Comparison of ENCODE assay signal across 8 cellular contexts in the genomic region with DNA sequence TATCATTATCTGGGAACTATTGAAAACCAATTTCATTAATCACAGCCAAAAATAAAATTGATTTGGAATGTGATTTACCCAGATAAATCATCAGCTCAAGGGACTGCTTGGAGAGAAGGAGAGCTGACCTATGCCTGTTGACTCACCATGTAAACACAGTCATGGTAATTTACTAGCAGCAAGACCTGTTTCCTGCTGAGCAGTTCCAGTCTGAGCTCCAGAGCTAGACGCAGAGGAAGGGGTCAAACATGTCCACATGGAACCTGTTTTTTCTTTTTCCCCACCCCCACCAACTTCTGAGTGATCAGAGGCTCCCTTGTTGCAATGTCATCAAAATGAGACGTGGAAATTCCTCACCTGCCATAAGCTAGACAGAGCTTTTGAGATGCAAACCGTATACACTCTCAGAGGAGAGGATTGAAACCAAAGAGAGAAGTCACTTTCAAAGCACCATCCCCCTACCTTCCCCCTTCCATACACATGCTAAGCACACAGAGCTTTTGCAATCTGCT. TPM values are rescaled to one million over a fixed set of nuclear protein-coding genes. Genes with fewer than 3 reads are reported as not detected.
DNase-seq lines count a peak whose midpoint lies in the region; ATAC-seq and TF ChIP-seq lines count a peak whose summit lies in the region.

No MANE protein-coding gene starts in this region.

- H3K36me3 Mint-ChIP-seq in Calu3 (ENCODE audit: insufficient read depth, unreplicated experiment), result no peaks in the 10 kb centered on the region
- H3K36me3 Mint-ChIP-seq in glutamatergic neuron (ENCODE audit: unreplicated experiment), result no peaks in the 10 kb centered on the region

- no peaks in the 10 kb centered on the region for H3K9me3 ChIP-seq in esophagus muscularis mucosa

- ATAC-seq in SK-N-SH treated with all-trans-retinoic acid at 6 μM for 48 hours (peak; percentile 65), HG02571 (IDR thresholded peaks at IDR 0.05; ENCODE audit: unreplicated experiment) (no peak), GM19023 (IDR thresholded peaks at IDR 0.05; ENCODE audit: unreplicated experiment) (no peak)

- H3K36me3 ChIP-seq in esophagus muscularis mucosa, result no peaks in the 10 kb centered on the region

- 38% methylated on average over 3 of the region's 3 CpGs for WGBS in esophagus muscularis mucosa

- BruUV-seq in Calu3 (replicated peaks; lab: Mats Ljungman, UMichigan), result no TSS peak

- H3K4me3 Mint-ChIP-seq in Calu3 (ENCODE audit: low read depth, unreplicated experiment), result peak overlapping the region; percentile 29
- peak overlapping the region; percentile 63 for H3K4me3 Mint-ChIP-seq in glutamatergic neuron (ENCODE audit: unreplicated experiment)

- no peak for TF ChIP-seq POLR2A in esophagus muscularis mucosa (IDR thresholded peaks at IDR 0.05; ENCODE audit: low read depth)

- peaks cover 8 to 32% (median 29%) of the 10 kb centered on the region in 4 donors for H3K4me1 ChIP-seq in esophagus muscularis mucosa

- DNase-seq in Calu3 (peak; percentile 71), KBM-7 (peak; percentile 60), glutamatergic neuron (no peak), smooth muscle cell of the brain vasculature (ENCODE audit: low read depth, low spot score) (peak; percentile 87), esophagus muscularis mucosa (ENCODE audit: extremely low spot score) (no peak)

- in situ Hi-C loops in KBM-7 (cut with MboI; ENCODE audit: low pct_unique_long_range_greater_than_20kb, low sequenced_read_pairs), result no loop called here

- no peaks in the 10 kb centered on the region for H3K9me3 Mint-ChIP-seq in Calu3 (ENCODE audit: low read depth, unreplicated experiment)
- peaks cover 13% of the 10 kb centered on the region for H3K9me3 Mint-ChIP-seq in glutamatergic neuron (ENCODE audit: unreplicated experiment)

- intact Hi-C loops in Calu3 (cut with micrococcal nuclease; ENCODE audit: unreplicated experiment), result loop anchor here (10.0 kb wide), 2 partner anchors 51 to 201 kb away; a partner anchor contains a TSS
- intact Hi-C loops in esophagus muscularis mucosa (cut with DNase I), result loop anchor here (2.0 kb wide), 1 partner anchor 203 kb away; no protein-coding TSS in a partner anchor

- no peaks in the 10 kb centered on the region for H3K27me3 ChIP-seq in esophagus muscularis mucosa

- H3K27ac ChIP-seq in esophagus muscularis mucosa (replicated peaks in 1 of 4), result no peak overlapping the region

- H3K4me3 ChIP-seq in esophagus muscularis mucosa, result no peak overlapping the region

- TF ChIP-seq CTCF in Calu3 (IDR thresholded peaks at IDR 0.05; ENCODE audit: unreplicated experiment) (no peak), glutamatergic neuron (IDR thresholded peaks at IDR 0.05; ENCODE audit: partially characterized antibody, unreplicated experiment) (no peak), esophagus muscularis mucosa (IDR thresholded peaks at IDR 0.05) (no peak)

- H3K27me3 Mint-ChIP-seq in Calu3 (ENCODE audit: unreplicated experiment) (no peaks in the 10 kb centered on the region), glutamatergic neuron (ENCODE audit: unreplicated experiment) (peaks cover 4% of the 10 kb centered on the region)

- TF ChIP-seq EP300 in esophagus muscularis mucosa (IDR thresholded peaks at IDR 0.05), result no peak

- CTCF ChIA-PET in Calu3 (lab: Charles Lee), result interaction anchor here (0.6 to 1.5 kb wide), 3 partner anchors 12 to 116 kb away, joined by 3 to 12 read pairs (median 6); no protein-coding TSS in a partner anchor

- H3K4me1 Mint-ChIP-seq in Calu3 (ENCODE audit: low read depth, unreplicated experiment) (peaks cover 28% of the 10 kb centered on the region), glutamatergic neuron (ENCODE audit: low read depth, unreplicated experiment) (peaks cover 59% of the 10 kb centered on the region)

- H3K27ac Mint-ChIP-seq in Calu3 (ENCODE audit: unreplicated experiment) (no peak overlapping the region), glutamatergic neuron (ENCODE audit: unreplicated experiment) (peak overlapping the region; percentile 94)

TF ChIP-seq in SK-N-SH treated with all-trans-retinoic acid at 6 μM for 48 hours, 23 proteins besides CTCF, POLR2A, EP300 and RAD21:
- no peak for TF ChIP-seq ZNF565 (CRISPR knock-in tag; conservative IDR thresholded peaks at IDR 0.05; ENCODE audit: low read depth)
- no peak for TF ChIP-seq ZC3H10 (CRISPR knock-in tag; IDR thresholded peaks at IDR 0.05)
- TF ChIP-seq ZFP30 (CRISPR knock-in tag; IDR thresholded peaks at IDR 0.05), result no peak
- TF ChIP-seq BACH2 (CRISPR knock-in tag; IDR thresholded peaks at IDR 0.05; ENCODE audit: borderline replicate concordance), result no peak
- TF ChIP-seq SNAI2 (CRISPR knock-in tag; IDR thresholded peaks at IDR 0.05), result no peak

RNA-seq across cellular contexts. Expression of a gene that starts 56.0 kb away (rescaled TPM):
- 29.4 and 44.6 TPM in 2 replicates for total RNA-seq in Calu3 (2022)
- total RNA-seq in glutamatergic neuron (ENCODE audit: unreplicated experiment), result 61.2 TPM
- total RNA-seq in esophagus muscularis mucosa, result 100 to 1,000 TPM in 3 of 4 donors, 10 to 100 TPM in 1; 69.1 to 150 (median 106) TPM

Comparison
In these comparisons a context has a peak if more than half of its experiments do, and no peak if none do; other contexts are left out.
1. DNase-seq: peak in Calu3 (single experiment), KBM-7 (single experiment) and smooth muscle cell of the brain vasculature (single experiment); none in glutamatergic neuron (single experiment) and esophagus muscularis mucosa (single experiment).